ENCODE assay signal across 8 cellular contexts in the genomic region with DNA sequence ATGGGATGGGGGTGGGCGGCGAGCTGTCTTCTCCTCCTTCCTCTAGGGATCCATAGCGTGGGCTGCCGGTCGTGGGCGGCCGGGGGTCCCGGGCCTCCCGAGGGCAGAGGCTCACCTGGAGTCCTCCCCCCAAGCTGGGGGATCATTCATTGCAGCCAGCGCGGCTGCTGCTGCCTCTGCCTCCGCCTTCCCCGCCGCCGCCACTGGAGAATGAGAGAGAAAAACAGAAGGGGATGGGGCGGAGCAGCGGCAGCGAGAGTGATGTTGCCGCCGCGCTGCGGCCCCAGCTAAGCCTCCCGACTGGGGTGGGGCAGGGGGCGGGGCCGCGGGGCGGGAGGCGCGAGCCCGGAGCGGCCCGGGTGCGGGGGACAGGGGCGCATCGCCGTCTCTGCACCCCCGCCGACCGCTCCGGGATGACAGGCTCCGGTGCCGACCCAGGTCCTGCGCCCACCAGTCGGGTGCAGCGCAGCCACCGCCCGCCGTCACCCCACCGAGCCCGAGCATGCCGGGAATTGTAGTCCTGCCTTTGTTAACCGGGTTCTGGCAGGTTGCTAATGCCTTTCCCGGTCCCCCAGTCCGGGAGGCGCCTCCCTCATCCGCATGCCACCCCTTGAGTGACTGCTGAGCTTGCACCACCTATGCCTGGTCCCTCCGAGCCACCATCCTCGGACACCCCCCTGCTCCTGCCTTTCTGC.
DNase-seq lines count a peak whose midpoint lies in the region; TF ChIP-seq lines count a peak whose summit lies in the region.

A gene (minus strand): TSS at position 225 of the 695 bp plus-strand sequence. CDS start 580 bp downstream, outside the sequence.

- peaks cover 11% of the 10 kb centered on the region for H3K4me1 ChIP-seq in NT2/D1 (ENCODE audit: insufficient read depth, insufficient read length)

- no peaks in the 10 kb centered on the region for H3K27me3 ChIP-seq in NT2/D1 (ENCODE audit: insufficient read depth, insufficient read length)

- peak within 1 kb of the TSS; percentile 83 for H3K9ac ChIP-seq in NT2/D1 (ENCODE audit: insufficient read length, low read depth)

- H3K4me3 ChIP-seq in NT2/D1 (ENCODE audit: insufficient read length, low read depth) (peak within 1 kb of the TSS; percentile 68), epithelial cell of esophagus (ENCODE audit: low read length) (peak within 1 kb of the TSS; percentile 66)

- DNase-seq in AG08396 (ENCODE audit: low spot score) (peak; percentile 84), GM19240 (ENCODE audit: insufficient read length, low spot score) (peak; percentile 51), HPDE6-E6E7 (ENCODE audit: extremely low spot score) (peak; percentile 69), NT2/D1 (ENCODE audit: low read depth, low spot score) (peak; percentile 69), activated T-cell treated with anti-CD3 and anti-CD28 coated beads for 1 hour (ENCODE audit: low read depth) (peak; percentile 64), epithelial cell of esophagus (ENCODE audit: low read depth) (peak; percentile 68), middle frontal gyrus (ENCODE audit: extremely low spot score, low spot score) (peak; percentile 58)
- DNase-seq in stimulated activated CD8-positive, alpha-beta memory T cell treated with anti-CD3 and anti-CD28 coated beads, Interleukin-2, amount 100 ng/mL, for 1 hour (ENCODE audit: low read depth in 2 of 2): peak; percentile 31 to 55

- no peak for TF ChIP-seq CTCF in epithelial cell of esophagus (IDR thresholded peaks at IDR 0.05; ENCODE audit: insufficient read depth, low read depth, low read length, missing control alignments)

- no peaks in the 10 kb centered on the region for H3K9me3 ChIP-seq in NT2/D1 (ENCODE audit: insufficient read depth, low read length)

- H3K36me3 ChIP-seq in NT2/D1 (ENCODE audit: insufficient read depth, insufficient read length, low read length): peaks cover 28% of the 10 kb centered on the region

Comparison
In these comparisons a context has a peak if more than half of its experiments do, and no peak if none do; other contexts are left out.
1. Peak in every context shown above with its lines: DNase-seq and H3K4me3 ChIP-seq.